ENCODE assay signal across 11 cellular contexts in genomic region chr20:49984426-49985153, GRCh38. TPM values are rescaled to one million over a fixed set of nuclear protein-coding genes. Genes with fewer than 3 reads are reported as not detected.
DNase-seq lines count a peak whose midpoint lies in the region; FAIRE-seq and TF ChIP-seq lines count a peak whose summit lies in the region.
"Had no signal": no experiment of that assay in that cellular context is flagged by ENCODE, and none has a peak within 500 bp of the region (broad histone marks: within the 10 kb centered on the region; RNA-seq: fewer than 3 reads in every experiment).

No MANE protein-coding gene starts in this region.

- no peaks in the 10 kb centered on the region for H3K9me3 ChIP-seq in HUES64 (ENCODE audit: insufficient read depth, low read depth, low read length)
- no peaks in the 10 kb centered on the region for H3K9me3 ChIP-seq in endothelial cell of umbilical vein (replicated peaks; ENCODE audit: control insufficient read depth, insufficient read depth, low read length)

- H2AFZ ChIP-seq in endothelial cell of umbilical vein (ENCODE audit: low read depth, low read length): no peak overlapping the region

- H3K27ac Mint-ChIP-seq in nephron progenitor cell: peak overlapping the region; percentile 74

- H3K36me3 ChIP-seq in HUES64 (ENCODE audit: insufficient read depth, low read length) (peaks cover 15% of the 10 kb centered on the region), endothelial cell of umbilical vein (ENCODE audit: control insufficient read depth in 2 of 2, extremely low read depth in 1 of 2, insufficient read depth in 2 of 2, low read length in 2 of 2) (peaks cover 8 to 12% of the 10 kb centered on the region in 2 experiments)

- no peaks in the 10 kb centered on the region for H4K20me1 ChIP-seq in endothelial cell of umbilical vein (replicated peaks; ENCODE audit: control insufficient read depth, extremely low read depth, insufficient read depth, low read length)

- DNase-seq in 8988T (peak; percentile 32), endothelial cell of umbilical vein (ENCODE audit: low read depth, low spot score) (no peak), nephron progenitor cell (no peak), iPS-NIHi11 (ENCODE audit: low spot score) (no peak), substantia nigra (lab: John Stamatoyannopoulos, UW) (no peak), D341Med (ENCODE audit: low spot score) (no peak), GM10248 (ENCODE audit: extremely low spot score) (no peak)
- DNase-seq: activated CD4-positive, alpha-beta T cell treated with anti-CD3 and anti-CD28 coated beads, Interleukin-2, amount 50 U/mL, for 4 hours; NCI-H1436 treated with DMSO at 0.1 percent for 48 hours; SHP77 had no signal

- H3K9me3 Mint-ChIP-seq in nephron progenitor cell: no peaks in the 10 kb centered on the region

- peak overlapping the region; percentile 77 for H3K4me2 ChIP-seq in endothelial cell of umbilical vein (ENCODE audit: insufficient read depth, low read length)

- peaks cover 94% of the 10 kb centered on the region for H3K4me1 Mint-ChIP-seq in nephron progenitor cell

- BruUV-seq in endothelial cell of umbilical vein (replicated peaks; lab: Mats Ljungman, UMichigan): TSS peak; percentile 35

- H3K4me3 ChIP-seq in HUES64 (ENCODE audit: low read length) (peak overlapping the region; percentile 88), endothelial cell of umbilical vein (replicated peaks in 1 of 3; ENCODE audit: insufficient read depth in 1 of 3, low read depth in 1 of 3, low read length in 3 of 3) (peak overlapping the region; percentile 49 to 97 (median 89))

- POLR2A ChIA-PET in endothelial cell of umbilical vein (lab: Charles Lee) (interaction anchor here (0.7 to 5.6 kb wide), 6 partner anchors 28 to 85 kb away, joined by 3 to 34 read pairs (median 6); no protein-coding TSS in a partner anchor), GM10248 (lab: Yijun Ruan, JAX) (interaction anchor here (0.5 to 1.7 kb wide), 2 partner anchors 15 to 75 kb away, joined by 4 to 5 read pairs; no protein-coding TSS in a partner anchor)

- intact Hi-C loops in endothelial cell of umbilical vein (cut with micrococcal nuclease): loop anchor here (5.0 to 10.0 kb wide), 2 partner anchors 168 to 480 kb away; partner anchors contain the start of gene PEDS1

- H3K27me3 ChIP-seq in HUES64 (ENCODE audit: insufficient read depth, low read length): peaks cover 21% of the 10 kb centered on the region
- no peaks in the 10 kb centered on the region for H3K27me3 ChIP-seq in endothelial cell of umbilical vein (ENCODE audit: control insufficient read depth in 2 of 2, insufficient read depth in 2 of 2, low read length in 2 of 2)

- no peak for FAIRE-seq in endothelial cell of umbilical vein (lab: Jason Lieb, UNC)

- CTCF ChIA-PET in endothelial cell of umbilical vein (lab: Charles Lee): interaction anchor here (0.6 to 23.6 kb wide), 4 partner anchors 8 to 195 kb away, joined by 3 to 1187 read pairs (median 4); no protein-coding TSS in a partner anchor
- CTCF ChIA-PET in GM10248 (lab: Yijun Ruan, JAX): interaction anchor here (1.1 to 10.6 kb wide), 3 partner anchors 46 to 108 kb away, joined by 3 to 331 read pairs (median 5); no protein-coding TSS in a partner anchor

- no peaks in the 10 kb centered on the region for H3K9me1 ChIP-seq in endothelial cell of umbilical vein (replicated peaks; ENCODE audit: control insufficient read depth, extremely low read depth, insufficient read depth, low read length)

- peaks cover 7% of the 10 kb centered on the region for H3K36me3 Mint-ChIP-seq in nephron progenitor cell (ENCODE audit: low read depth)

- TF ChIP-seq CTCF in endothelial cell of umbilical vein (IDR thresholded peaks at IDR 0.05; ENCODE audit: extremely low read depth in 1 of 2, insufficient read depth in 1 of 2, low read depth in 1 of 2, low read length in 2 of 2): no peak
- TF ChIP-seq CTCF in nephron progenitor cell (IDR thresholded peaks at IDR 0.05): no peak
- TF ChIP-seq CTCF in GM10248 (IDR thresholded peaks at IDR 0.05; ENCODE audit: control extremely low read depth, extremely low read depth, low read depth, missing control alignments): no peak

- no peak overlapping the region for H3K9ac ChIP-seq in HUES64 (ENCODE audit: low read depth, low read length)
- peak overlapping the region; percentile 96 for H3K9ac ChIP-seq in endothelial cell of umbilical vein (replicated peaks; ENCODE audit: extremely low read depth, insufficient read depth, low read length)

- 76% methylated on average over 10 of the region's 13 CpGs for WGBS in HUES64

- dilution Hi-C loops in endothelial cell of umbilical vein (cut with MboI; ENCODE audit: extremely low pct_ligation_motif_present, low sequenced_read_pairs): no loop called here

- H3K4me1 ChIP-seq in HUES64 (ENCODE audit: insufficient read depth, low read length) (peaks cover 69% of the 10 kb centered on the region), endothelial cell of umbilical vein (ENCODE audit: control insufficient read depth, extremely low read depth, insufficient read depth, low read length) (peaks cover 68% of the 10 kb centered on the region)

- peaks cover 56% of the 10 kb centered on the region for H3K79me2 ChIP-seq in endothelial cell of umbilical vein (ENCODE audit: control insufficient read depth, insufficient read depth, low read length)

- H3K4me3 Mint-ChIP-seq in nephron progenitor cell: peak overlapping the region; percentile 97

- TF ChIP-seq POLR2A in endothelial cell of umbilical vein (IDR thresholded peaks at IDR 0.05; ENCODE audit: low read depth, low read length): no peak

- peaks cover 10% of the 10 kb centered on the region for H3K27me3 Mint-ChIP-seq in nephron progenitor cell (ENCODE audit: low read depth, poor library complexity)

- H3K27ac ChIP-seq in HUES64 (ENCODE audit: low read depth, low read length) (no peak overlapping the region), endothelial cell of umbilical vein (ENCODE audit: insufficient read depth, low read depth, low read length) (peak overlapping the region; percentile 87), substantia nigra (ENCODE audit: low read depth, low read length, poor library complexity, severe bottlenecking) (no peak overlapping the region)

TF ChIP-seq in endothelial cell of umbilical vein, 7 proteins besides CTCF, POLR2A, EP300 and RAD21:
- TF ChIP-seq FOS (IDR thresholded peaks at IDR 0.05; ENCODE audit: borderline replicate concordance, insufficient read depth, low read length): no peak
- no peak for TF ChIP-seq POLR2AphosphoS5 (IDR thresholded peaks at IDR 0.05; ENCODE audit: insufficient read depth, low read depth, low read length)
- TF ChIP-seq MYC (IDR thresholded peaks at IDR 0.05; ENCODE audit: low read depth, low read length): no peak
- no peak for TF ChIP-seq MAX (IDR thresholded peaks at IDR 0.05; ENCODE audit: insufficient read depth, insufficient read length)
- no peak for TF ChIP-seq EZH2 (IDR thresholded peaks at IDR 0.05; ENCODE audit: borderline replicate concordance, low read depth, low read length, severe bottlenecking)
- TF ChIP-seq GATA2 (IDR thresholded peaks at IDR 0.05; ENCODE audit: insufficient read depth, insufficient read length, low read depth, low read length): no peak
- no peak for TF ChIP-seq JUN (IDR thresholded peaks at IDR 0.05; ENCODE audit: borderline replicate concordance, insufficient read depth, insufficient read length, low read depth)

RNA-seq across cellular contexts. Expression of gene SNAI1, which starts 1.8 kb away (rescaled TPM):
- 4.9 TPM for polyA plus RNA-seq in HUES64 (2013, experiment 1 of 2)
- 7.2 TPM for polyA plus RNA-seq in HUES64 (2013, experiment 2 of 2)
- total RNA-seq in endothelial cell of umbilical vein: 13.4 and 14.5 TPM in 2 replicates
- polyA plus RNA-seq in endothelial cell of umbilical vein: 10.8 and 11.5 TPM in 2 replicates
- polyA plus RNA-seq in endothelial cell of umbilical vein (2011; cell fraction: cytosol; rRNA removed): 7.7 and 9.9 TPM in 2 replicates
- polyA plus RNA-seq in endothelial cell of umbilical vein (2011; cell fraction: nucleus; rRNA removed): 12.2 and 20.4 TPM in 2 replicates
- 18.2 and 24.7 TPM in 2 replicates for polyA plus RNA-seq in endothelial cell of umbilical vein (2012)
- 3.4 and 6.5 TPM in 2 replicates for polyA minus RNA-seq in endothelial cell of umbilical vein
- polyA minus RNA-seq in endothelial cell of umbilical vein (2011; cell fraction: cytosol; rRNA and poly(A)+ RNA removed): 7.0 TPM
- 8.3 and 18.7 TPM in 2 replicates for polyA minus RNA-seq in endothelial cell of umbilical vein (2011; cell fraction: nucleus; rRNA and poly(A)+ RNA removed)

RNA-seq across cellular contexts. Expression of gene RNF114, which starts 48.4 kb away (rescaled TPM):
- 77.3 TPM for polyA plus RNA-seq in HUES64 (2013, experiment 1 of 2)
- 77.3 TPM for polyA plus RNA-seq in HUES64 (2013, experiment 2 of 2)
- total RNA-seq in endothelial cell of umbilical vein: 41.6 and 45.8 TPM in 2 replicates
- polyA plus RNA-seq in endothelial cell of umbilical vein: 54.6 and 81.7 TPM in 2 replicates
- 64.5 and 65.3 TPM in 2 replicates for polyA plus RNA-seq in endothelial cell of umbilical vein (2011; cell fraction: cytosol; rRNA removed)
- 40.6 and 46.7 TPM in 2 replicates for polyA plus RNA-seq in endothelial cell of umbilical vein (2011; cell fraction: nucleus; rRNA removed)
- 40.9 and 47.7 TPM in 2 replicates for polyA plus RNA-seq in endothelial cell of umbilical vein (2012)
- 31.3 and 52.3 TPM in 2 replicates for polyA minus RNA-seq in endothelial cell of umbilical vein
- 47.8 TPM for polyA minus RNA-seq in endothelial cell of umbilical vein (2011; cell fraction: cytosol; rRNA and poly(A)+ RNA removed)
- polyA minus RNA-seq in endothelial cell of umbilical vein (2011; cell fraction: nucleus; rRNA and poly(A)+ RNA removed): 17.7 and 29.7 TPM in 2 replicates
